Comparison of ENCODE assay signal across 19 cellular contexts in genomic region chr4:76956961-76957738, GRCh38. TPM values are rescaled to one million over a fixed set of nuclear protein-coding genes. Genes with fewer than 3 reads are reported as not detected.
DNase-seq lines count a peak whose midpoint lies in the region; ATAC-seq and TF ChIP-seq lines count a peak whose summit lies in the region.
"Had no signal": no experiment of that assay in that cellular context is flagged by ENCODE, and none has a peak within 500 bp of the region (broad histone marks: within the 10 kb centered on the region; RNA-seq: fewer than 3 reads in every experiment).

No MANE protein-coding gene starts in this region.

- H3K36me3 ChIP-seq in tibial artery = no peaks in the 10 kb centered on the region
- H3K36me3 ChIP-seq: lower lobe of right lung, stomach had no signal

- in situ Hi-C loops in G401 (cut with HindIII; ENCODE audit: low sequenced_read_pairs) = no loop called here

- H3K4me1 Mint-ChIP-seq in activated T-helper 17 cell treated with anti-CD3 and anti-CD28 coated beads, Interleukin-2, amount 50 U/mL, for 72 hours = peaks cover 5% of the 10 kb centered on the region
- peaks cover 11% of the 10 kb centered on the region for H3K4me1 Mint-ChIP-seq in activated T-helper 2 cell treated with anti-CD3 and anti-CD28 coated beads, Interferon-gamma antibody, Interleukin-2, Interleukin-4, amounts not matched to agents 10 μg/mL and 5 μg/mL and 100 μg/mL, durations not matched to agents 14 hours and 24 hours and 36 hours (ENCODE audit: low read depth)

- ATAC-seq in activated T-helper 17 cell treated with anti-CD3 and anti-CD28 coated beads, Interleukin-2, amount 50 U/mL, for 72 hours (replicated peaks) = peak; percentile 28
- ATAC-seq in left ventricle myocardium superior (peak; percentile 88), GM21786 (IDR thresholded peaks at IDR 0.05; ENCODE audit: unreplicated experiment) (no peak)
- ATAC-seq: lower lobe of right lung, T-helper 17 cell had no signal

- intact Hi-C loops in left ventricle myocardium superior (cut with micrococcal nuclease) = no loop called here
- intact Hi-C loops in tibial artery (cut with DNase I; ENCODE audit: low total_unique reads) = loop anchor here (10.0 kb wide), 1 partner anchor 88 kb away; no protein-coding TSS in a partner anchor
- intact Hi-C loops in activated T-helper 2 cell treated with anti-CD3 and anti-CD28 coated beads, Interferon-gamma antibody, Interleukin-2, Interleukin-4, amounts not matched to agents 10 μg/mL and 5 μg/mL and 100 μg/mL, durations not matched to agents 14 hours and 24 hours and 36 hours (cut with micrococcal nuclease) = no loop called here

- no peak overlapping the region for H3K4me3 ChIP-seq in tibial artery
- H3K4me3 ChIP-seq: BLaER1 treated with 17β-estradiol and CSF1 and Interleukin-3, amounts not matched to agents 10 nM and 100 nM; lower lobe of right lung; stomach had no signal

- no peaks in the 10 kb centered on the region for H3K9me3 Mint-ChIP-seq in activated T-helper 17 cell treated with anti-CD3 and anti-CD28 coated beads, Interleukin-2, amount 50 U/mL, for 72 hours
- H3K9me3 Mint-ChIP-seq in activated T-helper 2 cell treated with anti-CD3 and anti-CD28 coated beads, Interferon-gamma antibody, Interleukin-2, Interleukin-4, amounts not matched to agents 10 μg/mL and 5 μg/mL and 100 μg/mL, durations not matched to agents 14 hours and 24 hours and 36 hours = no peaks in the 10 kb centered on the region
- H3K9me3 Mint-ChIP-seq: activated naive CD8-positive, alpha-beta T cell treated with anti-CD3 and anti-CD28 coated beads for 36 hours had no signal

- H3K27ac ChIP-seq in tibial artery = peak overlapping the region in 1 of 2 donors; percentile 6
- H3K27ac ChIP-seq: BLaER1 treated with 17β-estradiol and CSF1 and Interleukin-3, amounts not matched to agents 10 nM and 100 nM; lower lobe of right lung had no signal

- no peak overlapping the region for H3K27ac Mint-ChIP-seq in activated T-helper 17 cell treated with anti-CD3 and anti-CD28 coated beads, Interleukin-2, amount 50 U/mL, for 72 hours
- H3K27ac Mint-ChIP-seq in activated T-helper 2 cell treated with anti-CD3 and anti-CD28 coated beads, Interferon-gamma antibody, Interleukin-2, Interleukin-4, amounts not matched to agents 10 μg/mL and 5 μg/mL and 100 μg/mL, durations not matched to agents 14 hours and 24 hours and 36 hours = no peak overlapping the region
- H3K27ac Mint-ChIP-seq: activated naive CD8-positive, alpha-beta T cell treated with anti-CD3 and anti-CD28 coated beads for 36 hours; T-helper 17 cell had no signal

- no peak for TF ChIP-seq CTCF in tibial artery (IDR thresholded peaks at IDR 0.05)

- peaks cover 0 to 35% (median 12%) of the 10 kb centered on the region in 4 donors for H3K4me1 ChIP-seq in tibial artery

- peak; percentile 21 for DNase-seq in EL
- DNase-seq in left ventricle myocardium superior = peak; percentile 53
- peak; percentile 91 for DNase-seq in renal cortical epithelial cell (ENCODE audit: low read depth)
- no peak for DNase-seq in tibial artery
- DNase-seq in G401 (ENCODE audit: low spot score) = no peak
- no peak for DNase-seq in activated T-helper 2 cell treated with anti-CD3 and anti-CD28 coated beads, Interferon-gamma antibody, Interleukin-2, Interleukin-4, amounts not matched to agents 10 μg/mL and 5 μg/mL and 100 μg/mL, durations not matched to agents 14 hours and 24 hours and 36 hours (ENCODE audit: low spot score)
- DNase-seq: activated CD4-positive, CD25-positive, alpha-beta regulatory T cell treated with anti-CD3 and anti-CD28 coated beads, Interleukin-2, amount 50 U/mL, for 72 hours; activated naive CD8-positive, alpha-beta T cell treated with anti-CD3 and anti-CD28 coated beads for 36 hours; cerebellar nuclear complex; hypothalamus; lower lobe of right lung; NCI-H1930; stimulated activated CD4-positive, alpha-beta T cell treated with anti-CD3 and anti-CD28 coated beads, Interleukin-12 subunit alpha, Interleukin-12 subunit beta, amount 100 ng/mL, for 4 hours; stomach; T-helper 17 cell had no signal

- no peaks in the 10 kb centered on the region for H3K9me3 ChIP-seq in tibial artery
- H3K9me3 ChIP-seq: BLaER1 treated with 17β-estradiol and CSF1 and Interleukin-3, amounts not matched to agents 10 nM and 100 nM; lower lobe of right lung; stomach had no signal

- H3K27me3 Mint-ChIP-seq in activated T-helper 17 cell treated with anti-CD3 and anti-CD28 coated beads, Interleukin-2, amount 50 U/mL, for 72 hours = no peaks in the 10 kb centered on the region
- H3K27me3 Mint-ChIP-seq in activated T-helper 2 cell treated with anti-CD3 and anti-CD28 coated beads, Interferon-gamma antibody, Interleukin-2, Interleukin-4, amounts not matched to agents 10 μg/mL and 5 μg/mL and 100 μg/mL, durations not matched to agents 14 hours and 24 hours and 36 hours (ENCODE audit: low read depth) = peaks cover 82% of the 10 kb centered on the region
- H3K27me3 Mint-ChIP-seq: activated naive CD8-positive, alpha-beta T cell treated with anti-CD3 and anti-CD28 coated beads for 36 hours; T-helper 17 cell had no signal

- no peak overlapping the region for H3K4me3 Mint-ChIP-seq in activated T-helper 17 cell treated with anti-CD3 and anti-CD28 coated beads, Interleukin-2, amount 50 U/mL, for 72 hours
- no peak overlapping the region for H3K4me3 Mint-ChIP-seq in activated T-helper 2 cell treated with anti-CD3 and anti-CD28 coated beads, Interferon-gamma antibody, Interleukin-2, Interleukin-4, amounts not matched to agents 10 μg/mL and 5 μg/mL and 100 μg/mL, durations not matched to agents 14 hours and 24 hours and 36 hours (ENCODE audit: low read depth)
- H3K4me3 Mint-ChIP-seq: activated naive CD8-positive, alpha-beta T cell treated with anti-CD3 and anti-CD28 coated beads for 36 hours; T-helper 17 cell had no signal

- no peaks in the 10 kb centered on the region for H3K27me3 ChIP-seq in tibial artery
- H3K27me3 ChIP-seq: BLaER1 treated with 17β-estradiol and CSF1 and Interleukin-3, amounts not matched to agents 10 nM and 100 nM; stomach had no signal

- no peaks in the 10 kb centered on the region for H3K36me3 Mint-ChIP-seq in activated T-helper 17 cell treated with anti-CD3 and anti-CD28 coated beads, Interleukin-2, amount 50 U/mL, for 72 hours (ENCODE audit: low read depth)
- H3K36me3 Mint-ChIP-seq in activated T-helper 2 cell treated with anti-CD3 and anti-CD28 coated beads, Interferon-gamma antibody, Interleukin-2, Interleukin-4, amounts not matched to agents 10 μg/mL and 5 μg/mL and 100 μg/mL, durations not matched to agents 14 hours and 24 hours and 36 hours (ENCODE audit: low read depth) = no peaks in the 10 kb centered on the region

RNA-seq across cellular contexts. Expression of gene SEPTIN11, which starts 7.6 kb away (rescaled TPM):
- total RNA-seq in activated T-helper 17 cell treated with anti-CD3 and anti-CD28 coated beads, Interleukin-2, amount 50 U/mL, for 72 hours = 10 to 100 TPM; 20.0 to 55.1 TPM
- total RNA-seq in left ventricle myocardium superior (24.7 TPM), renal cortical epithelial cell (147 and 232 TPM in 2 replicates)
- 22.8 and 31.7 TPM in 2 replicates for total RNA-seq in G401 (2014; rRNA removed; shearing (Covaris generic))
- total RNA-seq in activated T-helper 2 cell treated with anti-CD3 and anti-CD28 coated beads, Interferon-gamma antibody, Interleukin-2, Interleukin-4, amounts not matched to agents 10 μg/mL and 5 μg/mL and 100 μg/mL, durations not matched to agents 14 hours and 24 hours and 36 hours = 7.9 and 9.2 TPM in 2 replicates

RNA-seq across cellular contexts. Expression of gene SOWAHB, which starts 59.2 kb away (rescaled TPM):
- total RNA-seq in activated T-helper 17 cell treated with anti-CD3 and anti-CD28 coated beads, Interleukin-2, amount 50 U/mL, for 72 hours = not detected
- total RNA-seq in left ventricle myocardium superior (not detected), renal cortical epithelial cell (6.9 and 36.6 TPM in 2 replicates)
- 0.27 and 0.86 TPM in 2 replicates for total RNA-seq in G401 (2014; rRNA removed; shearing (Covaris generic))
- not detected in 2 replicates for total RNA-seq in activated T-helper 2 cell treated with anti-CD3 and anti-CD28 coated beads, Interferon-gamma antibody, Interleukin-2, Interleukin-4, amounts not matched to agents 10 μg/mL and 5 μg/mL and 100 μg/mL, durations not matched to agents 14 hours and 24 hours and 36 hours
- total RNA-seq: endothelial cell of umbilical vein, T-helper 17 cell had no signal

Comparison
In these comparisons a context has a peak if more than half of its experiments do, and no peak if none do; other contexts are left out.
1. DNase-seq: peak in EL (single experiment), left ventricle myocardium superior (single experiment) and renal cortical epithelial cell (single experiment); none in tibial artery (0 of 2), G401 (single experiment) and activated T-helper 2 cell treated with anti-CD3 and anti-CD28 coated beads, Interferon-gamma antibody, Interleukin-2, Interleukin-4, amounts not matched to agents 10 μg/mL and 5 μg/mL and 100 μg/mL, durations not matched to agents 14 hours and 24 hours and 36 hours (single experiment).